Comparison of ENCODE assay signal across 17 cellular contexts in genomic region chr5:6176294-6176693, GRCh38.
DNase-seq lines count a peak whose midpoint lies in the region; ATAC-seq and TF ChIP-seq lines count a peak whose summit lies in the region.
"Had no signal": no experiment of that assay in that cellular context is flagged by ENCODE, and none has a peak within 500 bp of the region (broad histone marks: within the 10 kb centered on the region; RNA-seq: fewer than 3 reads in every experiment).

No MANE protein-coding gene starts in this region.

- H3K4me2 ChIP-seq in MM.1S (ENCODE audit: low read depth, low read length) (peak overlapping the region; percentile 2; the same call in 1 of the 2 replicates), OCI-LY1 (ENCODE audit: low read length) (peak overlapping the region; percentile 61), Karpas-422 (ENCODE audit: low read depth, low read length, poor library complexity, severe bottlenecking) (no peak overlapping the region)

- H3K79me2 ChIP-seq in MM.1S (ENCODE audit: low read length) (no peaks in the 10 kb centered on the region), OCI-LY1 (ENCODE audit: insufficient read depth, low read length) (no peaks in the 10 kb centered on the region), Karpas-422 (ENCODE audit: low read length) (no peaks in the 10 kb centered on the region)

- H3K9me2 ChIP-seq in MM.1S (replicated peaks; ENCODE audit: insufficient read depth, low read length) (no peaks in the 10 kb centered on the region), OCI-LY1 (ENCODE audit: low read depth, low read length) (no peaks in the 10 kb centered on the region), Karpas-422 (replicated peaks; ENCODE audit: insufficient read depth, low read length) (no peaks in the 10 kb centered on the region)

- TF ChIP-seq CTCF in MM.1S (IDR thresholded peaks at IDR 0.05; ENCODE audit: low read length) = no peak
- TF ChIP-seq CTCF in OCI-LY1 (IDR thresholded peaks at IDR 0.05; ENCODE audit: low read length) = no peak
- TF ChIP-seq CTCF in sigmoid colon (IDR thresholded peaks at IDR 0.05) = no peak

- H3K27ac ChIP-seq in MM.1S (ENCODE audit: low read length) (no peak overlapping the region), OCI-LY1 (ENCODE audit: low read depth, low read length, poor library complexity, severe bottlenecking) (peak overlapping the region; percentile 73), Karpas-422 (ENCODE audit: low read length) (no peak overlapping the region), sigmoid colon (no peak overlapping the region)

- in situ Hi-C loops in G401 (cut with HindIII; ENCODE audit: low sequenced_read_pairs) = no loop called here

- H3K4me1 ChIP-seq in MM.1S (ENCODE audit: low read length) (no peaks in the 10 kb centered on the region), OCI-LY1 (ENCODE audit: insufficient read depth, low read length, severe bottlenecking) (peaks cover 36% of the 10 kb centered on the region), Karpas-422 (ENCODE audit: low read length) (no peaks in the 10 kb centered on the region), sigmoid colon (peaks cover 0 to 10% (median 3%) of the 10 kb centered on the region in 4 donors)

- H2AFZ ChIP-seq in MM.1S (ENCODE audit: low read length) = peak overlapping the region; percentile 48; the same call in 1 of the 2 replicates
- peak overlapping the region; percentile 26 for H2AFZ ChIP-seq in OCI-LY1 (ENCODE audit: low read length)
- no peak overlapping the region for H2AFZ ChIP-seq in Karpas-422 (ENCODE audit: low read length)

- H3K27me3 ChIP-seq in MM.1S (replicated peaks; ENCODE audit: insufficient read depth, low read length) (no peaks in the 10 kb centered on the region), OCI-LY1 (ENCODE audit: insufficient read depth, low read length) (no peaks in the 10 kb centered on the region), Karpas-422 (ENCODE audit: low read length) (no peaks in the 10 kb centered on the region), sigmoid colon (no peaks in the 10 kb centered on the region)

- TF ChIP-seq POLR2A in sigmoid colon (IDR thresholded peaks at IDR 0.05) = no peak

- TF ChIP-seq EP300 in sigmoid colon (IDR thresholded peaks at IDR 0.05) = no peak

- intact Hi-C loops in sigmoid colon (cut with DNase I) = no loop called here

- DNase-seq in G401 (ENCODE audit: low spot score) (peak; percentile 62), MM.1S (peak; percentile 44), islet precursor cell (peak; percentile 36), NCI-H2107 (lab: John Stamatoyannopoulos, UW) (no peak), Karpas-422 (no peak), sigmoid colon (no peak)
- DNase-seq: COR-L47, DMS79, KBM-7, NCI-H1092 treated with DMSO at 0.1 percent for 48 hours, NCI-H1694, NCI-H526 treated with DMSO at 0.1 percent for 48 hours, RPMI8226, T-helper 9 cell had no signal

- H4K20me1 ChIP-seq in MM.1S (ENCODE audit: insufficient read depth, low read length) (no peaks in the 10 kb centered on the region), OCI-LY1 (ENCODE audit: insufficient read depth, low read length) (no peaks in the 10 kb centered on the region), Karpas-422 (ENCODE audit: insufficient read depth, low read depth, low read length) (no peaks in the 10 kb centered on the region)

- H3K4me3 ChIP-seq in MM.1S (ENCODE audit: low read length) = no peak overlapping the region
- H3K4me3 ChIP-seq in OCI-LY1 (ENCODE audit: low read depth, low read length, poor library complexity, severe bottlenecking) = peak overlapping the region; percentile 26
- H3K4me3 ChIP-seq in Karpas-422 (ENCODE audit: low read length) = no peak overlapping the region
- H3K4me3 ChIP-seq in sigmoid colon = no peak overlapping the region

- H3F3A ChIP-seq in MM.1S (ENCODE audit: insufficient read depth, low read length) (no peaks in the 10 kb centered on the region), OCI-LY1 (ENCODE audit: insufficient read depth, low read length) (no peaks in the 10 kb centered on the region)

- H3K9ac ChIP-seq in MM.1S (ENCODE audit: low read length) = no peak overlapping the region
- H3K9ac ChIP-seq in OCI-LY1 (ENCODE audit: low read length) = peak overlapping the region; percentile 49; the same call in 1 of the 2 replicates
- H3K9ac ChIP-seq in Karpas-422 (ENCODE audit: low read length) = no peak overlapping the region

- WGBS in sigmoid colon, 2 donors = 43 to 59% methylated on average over 4 of the region's 4 CpGs

- no peaks in the 10 kb centered on the region for H3K9me3 ChIP-seq in MM.1S (replicated peaks; ENCODE audit: insufficient read depth, low read length)
- no peaks in the 10 kb centered on the region for H3K9me3 ChIP-seq in OCI-LY1 (ENCODE audit: low read length)
- H3K9me3 ChIP-seq in Karpas-422 (ENCODE audit: low read length) = no peaks in the 10 kb centered on the region
- no peaks in the 10 kb centered on the region for H3K9me3 ChIP-seq in sigmoid colon

- ATAC-seq in GM19328 (IDR thresholded peaks at IDR 0.05; ENCODE audit: unreplicated experiment) = no peak
- ATAC-seq: HCT116 had no signal

- no peaks in the 10 kb centered on the region for H3K36me3 ChIP-seq in MM.1S (replicated peaks; ENCODE audit: insufficient read depth, low read length)
- H3K36me3 ChIP-seq in OCI-LY1 (ENCODE audit: insufficient read depth, low read length) = no peaks in the 10 kb centered on the region
- no peaks in the 10 kb centered on the region for H3K36me3 ChIP-seq in Karpas-422 (ENCODE audit: insufficient read depth, low read length)
- no peaks in the 10 kb centered on the region for H3K36me3 ChIP-seq in sigmoid colon

Comparison
In these comparisons a context has a peak if more than half of its experiments do, and no peak if none do; other contexts are left out.
1. DNase-seq: peak in G401 (single experiment), MM.1S (single experiment) and islet precursor cell (single experiment); none in NCI-H2107 (single experiment), Karpas-422 (single experiment) and sigmoid colon (single experiment).